20 cellular contexts compared by ENCODE assay signal in genomic region chr17:49798182-49798581, GRCh38. TPM values are rescaled to one million over a fixed set of nuclear protein-coding genes. Genes with fewer than 3 reads are reported as not detected.
DNase-seq lines count a peak whose midpoint lies in the region; ATAC-seq and TF ChIP-seq lines count a peak whose summit lies in the region.
"Had no signal": no experiment of that assay in that cellular context is flagged by ENCODE, and none has a peak within 500 bp of the region (broad histone marks: within the 10 kb centered on the region; RNA-seq: fewer than 3 reads in every experiment).

No MANE protein-coding gene starts in this region.

- peak overlapping the region; percentile 8 for H3K27ac Mint-ChIP-seq in stimulated activated naive CD8-positive, alpha-beta T cell treated with anti-CD3 and anti-CD28 coated beads, Interleukin-15, Interleukin-2, amounts not matched to agents 100 ng/mL and 50 ng/mL, for 24 hours
- peak overlapping the region; percentile 63 to 92 (median 82) for H3K27ac Mint-ChIP-seq in immature natural killer cell
- H3K27ac Mint-ChIP-seq: neural progenitor cell had no signal

- H3K36me3 Mint-ChIP-seq in stimulated activated naive CD8-positive, alpha-beta T cell treated with anti-CD3 and anti-CD28 coated beads, Interleukin-15, Interleukin-2, amounts not matched to agents 100 ng/mL and 50 ng/mL, for 24 hours (ENCODE audit: low read depth): peaks cover 66% of the 10 kb centered on the region
- peaks cover 27 to 40% (median 28%) of the 10 kb centered on the region in 3 donors for H3K36me3 Mint-ChIP-seq in immature natural killer cell

- H3K27me3 ChIP-seq in adrenal gland: no peaks in the 10 kb centered on the region
- no peaks in the 10 kb centered on the region for H3K27me3 ChIP-seq in body of pancreas
- H3K27me3 ChIP-seq: neural progenitor cell had no signal

- H3K9me3 ChIP-seq in adrenal gland (replicated peaks in 1 of 3) (no peaks in the 10 kb centered on the region), body of pancreas (no peaks in the 10 kb centered on the region)

- no peaks in the 10 kb centered on the region for H3K9me3 Mint-ChIP-seq in stimulated activated naive CD8-positive, alpha-beta T cell treated with anti-CD3 and anti-CD28 coated beads, Interleukin-15, Interleukin-2, amounts not matched to agents 100 ng/mL and 50 ng/mL, for 24 hours
- no peaks in the 10 kb centered on the region for H3K9me3 Mint-ChIP-seq in immature natural killer cell
- H3K9me3 Mint-ChIP-seq: activated T-cell treated with anti-CD3 and anti-CD28 coated beads, Interleukin-2, amount 50 U/mL, for 4 hours; H9; neural progenitor cell had no signal

- H3K36me3 ChIP-seq in adrenal gland (replicated peaks in 1 of 2) (peaks cover 0 to 66% of the 10 kb centered on the region in 2 donors), body of pancreas (replicated peaks in 1 of 2; ENCODE audit: insufficient read depth in 1 of 2, low read depth in 2 of 2) (peaks cover 0 to 22% of the 10 kb centered on the region in 2 donors)

- intact Hi-C loops in adrenal gland (cut with DNase I): loop anchor here in 1 of 2 donors (10.0 kb wide), 1 partner anchor 47 kb away; the partner anchor contains the start of gene TAC4
- intact Hi-C loops in body of pancreas (cut with DNase I): no loop called here

- no peak for ATAC-seq in stimulated activated naive CD8-positive, alpha-beta T cell treated with anti-CD3 and anti-CD28 coated beads, Interleukin-15, Interleukin-2, amounts not matched to agents 100 U/mL and 50 U/mL, for 24 hours
- no peak for ATAC-seq in body of pancreas
- ATAC-seq: activated CD4-positive, CD25-positive, alpha-beta regulatory T cell treated with anti-CD3 and anti-CD28 coated beads, Interleukin-2, amount 50 U/mL, for 24 hours had no signal

- TF ChIP-seq CTCF in adrenal gland (IDR thresholded peaks at IDR 0.05): no peak
- TF ChIP-seq CTCF in body of pancreas (IDR thresholded peaks at IDR 0.05): no peak

- TF ChIP-seq POLR2A in adrenal gland (IDR thresholded peaks at IDR 0.05) (no peak), body of pancreas (IDR thresholded peaks at IDR 0.05) (no peak)

- WGBS in adrenal gland, 4 donors: 29 to 60% (median 44%) methylated on average over 3 to 8 of the region's 8 CpGs
- WGBS in body of pancreas, 2 donors: 86 to 89% methylated on average over 8 of the region's 8 CpGs

- no peak overlapping the region for H3K4me3 Mint-ChIP-seq in stimulated activated naive CD8-positive, alpha-beta T cell treated with anti-CD3 and anti-CD28 coated beads, Interleukin-15, Interleukin-2, amounts not matched to agents 100 ng/mL and 50 ng/mL, for 24 hours
- peak overlapping the region in 4 of 5 donors; percentile 34 to 46 (median 43) for H3K4me3 Mint-ChIP-seq in immature natural killer cell
- H3K4me3 Mint-ChIP-seq: activated T-cell treated with anti-CD3 and anti-CD28 coated beads, Interleukin-2, amount 50 U/mL, for 4 hours; H9; neural progenitor cell had no signal

- peaks cover 53% of the 10 kb centered on the region for H3K4me1 Mint-ChIP-seq in stimulated activated naive CD8-positive, alpha-beta T cell treated with anti-CD3 and anti-CD28 coated beads, Interleukin-15, Interleukin-2, amounts not matched to agents 100 ng/mL and 50 ng/mL, for 24 hours (ENCODE audit: low read depth)
- H3K4me1 Mint-ChIP-seq in immature natural killer cell: peaks cover 58 to 82% of the 10 kb centered on the region in 2 donors
- H3K4me1 Mint-ChIP-seq: H9, neural progenitor cell had no signal

- peaks cover 11 to 14% of the 10 kb centered on the region in 2 donors for H3K4me1 ChIP-seq in adrenal gland (replicated peaks in 1 of 2)
- H3K4me1 ChIP-seq in body of pancreas: no peaks in the 10 kb centered on the region
- H3K4me1 ChIP-seq: neural progenitor cell had no signal

- DNase-seq in stimulated activated naive CD8-positive, alpha-beta T cell treated with anti-CD3 and anti-CD28 coated beads, Interleukin-15, Interleukin-2, amounts not matched to agents 100 U/mL and 50 U/mL, for 24 hours: no peak
- DNase-seq in adrenal gland (peak; percentile 46 to 81 (median 70)), immature natural killer cell (no peak), ACHN (no peak), body of pancreas (no peak), GM19240 (ENCODE audit: insufficient read length, low spot score) (no peak), anterior cingulate cortex (lab: John Stamatoyannopoulos, UW) (no peak)
- DNase-seq: activated T-cell treated with anti-CD3 and anti-CD28 coated beads, Interleukin-2, amount 50 U/mL, for 4 hours; AML-193; amniotic stem cell; H9; NCI-H187; SIG-M5 had no signal

- H3K4me3 ChIP-seq in adrenal gland (no peak overlapping the region), body of pancreas (no peak overlapping the region)
- H3K4me3 ChIP-seq: neural progenitor cell had no signal

- in situ Hi-C loops in ACHN (cut with HindIII; ENCODE audit: low pct_ligation_motif_present, low pct_unique_long_range_greater_than_20kb, low sequenced_read_pairs): no loop called here

- no peaks in the 10 kb centered on the region for H3K27me3 Mint-ChIP-seq in stimulated activated naive CD8-positive, alpha-beta T cell treated with anti-CD3 and anti-CD28 coated beads, Interleukin-15, Interleukin-2, amounts not matched to agents 100 ng/mL and 50 ng/mL, for 24 hours
- peaks cover 0 to 3% (median 0%) of the 10 kb centered on the region in 3 donors for H3K27me3 Mint-ChIP-seq in immature natural killer cell (ENCODE audit: low read depth in 3 of 3)

- H3K27ac ChIP-seq in adrenal gland (peak overlapping the region in 4 of 5 donors; percentile 5 to 61 (median 38)), body of pancreas (no peak overlapping the region)
- H3K27ac ChIP-seq: neural progenitor cell had no signal

RNA-seq across cellular contexts. Expression of gene KAT7, which starts 9.7 kb away (rescaled TPM):
- total RNA-seq in adrenal gland (10 to 100 TPM; 27.5 to 54.7 (median 43.5) TPM), body of pancreas (10 to 100 TPM in 1 of 2 donors, 1 to 10 TPM in 1; 7.3 to 16.5 TPM)
- polyA plus RNA-seq in adrenal gland (10 to 100 TPM in 1 of 3 donors, 1 to 10 TPM in 2; 5.2 to 32.5 (median 5.9) TPM), immature natural killer cell (10 to 100 TPM; 32.3 to 67.2 (median 37.9) TPM)

RNA-seq across cellular contexts. Expression of gene FAM117A, which starts 34.3 kb away (rescaled TPM):
- total RNA-seq in adrenal gland (10 to 100 TPM in 6 of 8 donors, 1 to 10 TPM in 2; 7.9 to 16.3 (median 11.6) TPM), body of pancreas (10 to 100 TPM in 1 of 2 donors, 1 to 10 TPM in 1; 4.3 to 11.7 TPM)
- polyA plus RNA-seq in adrenal gland (1 to 10 TPM; 4.6 to 9.6 (median 6.0) TPM), immature natural killer cell (10 to 100 TPM; 35.3 to 68.0 (median 35.9) TPM)

RNA-seq across cellular contexts. Expression of gene TAC4, which starts 49.7 kb away (rescaled TPM):
- under 1 TPM in 1 of 8 donors, not detected in 7; 0.90 TPM for total RNA-seq in adrenal gland
- polyA plus RNA-seq in adrenal gland: under 1 TPM in 1 of 3 donors, not detected in 2; 0.40 TPM
- polyA plus RNA-seq in immature natural killer cell: not detected
- not detected for total RNA-seq in body of pancreas
- total RNA-seq: activated T-cell treated with anti-CD3 and anti-CD28 coated beads, Interleukin-2, amount 50 U/mL, for 4 hours; glomerular endothelial cell; H9; M059J; NCI-H460; subcutaneous adipose tissue had no signal

Comparison
In these comparisons a context has a peak if more than half of its experiments do, and no peak if none do; other contexts are left out.
1. DNase-seq: peak in adrenal gland (7 of 7); none in stimulated activated naive CD8-positive, alpha-beta T cell treated with anti-CD3 and anti-CD28 coated beads, Interleukin-15, Interleukin-2, amounts not matched to agents 100 U/mL and 50 U/mL, for 24 hours (single experiment), immature natural killer cell (0 of 3), ACHN (single experiment), body of pancreas (0 of 4), GM19240 (single experiment) and anterior cingulate cortex (0 of 58).
2. H3K27ac ChIP-seq: peak in adrenal gland (4 of 5); none in body of pancreas (0 of 4).